Comparison of ENCODE assay signal across 1 cellular context in the genomic region with DNA sequence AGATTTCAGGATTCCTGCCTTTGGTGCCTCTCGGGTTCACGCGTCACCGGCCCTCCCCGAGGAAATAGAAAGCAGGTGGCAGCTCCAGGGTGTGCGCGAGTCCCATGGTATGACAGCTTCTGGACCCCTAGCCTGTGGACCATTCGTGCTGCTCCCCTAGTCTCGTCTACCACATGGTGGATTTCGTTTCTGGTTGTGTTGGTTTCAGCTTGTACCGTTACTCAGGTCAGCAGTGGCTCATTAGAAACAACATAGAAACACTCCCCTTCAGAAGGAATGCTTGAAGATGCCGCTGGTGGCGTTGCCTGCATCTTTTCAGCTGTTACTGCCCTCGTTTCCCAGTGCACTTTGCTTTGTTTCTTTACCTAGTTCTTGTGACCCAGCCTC.
TF ChIP-seq lines count a peak whose summit lies in the region.

No MANE protein-coding gene starts in this region.

TF ChIP-seq in HepG2, 621 proteins besides CTCF, POLR2A, EP300 and RAD21 (continued from another document and continues in another):
- TF ChIP-seq ATF5 (CRISPR knock-in tag; IDR thresholded peaks at IDR 0.05; ENCODE audit: low read depth) (no peak), NFYB (CRISPR knock-in tag; IDR thresholded peaks at IDR 0.05) (no peak), ZNF543 (CRISPR knock-in tag; IDR thresholded peaks at IDR 0.05) (no peak), ELF1 (CRISPR knock-in tag; IDR thresholded peaks at IDR 0.05) (no peak), HOXA9 (CRISPR knock-in tag; IDR thresholded peaks at IDR 0.05; ENCODE audit: borderline replicate concordance) (no peak), EZH2 (conservative IDR thresholded peaks at IDR 0.05; ENCODE audit: low read depth, low read length) (no peak), RBFOX2 (IDR thresholded peaks at IDR 0.05; ENCODE audit: low read depth, low read length) (no peak), ZNF337 (CRISPR knock-in tag; IDR thresholded peaks at IDR 0.05; ENCODE audit: borderline replicate concordance, low read depth) (peak; percentile 73; the same call in 1 of the 2 replicates), DNMT1 (CRISPR knock-in tag; IDR thresholded peaks at IDR 0.05) (no peak), POLR2AphosphoS5 (IDR thresholded peaks at IDR 0.05; ENCODE audit: low read depth, low read length) (no peak), ZUFSP (CRISPR knock-in tag; IDR thresholded peaks at IDR 0.05; ENCODE audit: borderline replicate concordance) (no peak), MAFF (IDR thresholded peaks at IDR 0.05; ENCODE audit: low read depth, low read length) (no peak), ARID4A (CRISPR knock-in tag; IDR thresholded peaks at IDR 0.05; ENCODE audit: borderline replicate concordance) (0 out of 2 replicates have a peak, but pooled peaks have one; percentile 11), ZNF20 (CRISPR knock-in tag; IDR thresholded peaks at IDR 0.05) (no peak), ZNF460 (CRISPR knock-in tag; IDR thresholded peaks at IDR 0.05; ENCODE audit: borderline replicate concordance) (no peak), RERE (CRISPR knock-in tag; IDR thresholded peaks at IDR 0.05; ENCODE audit: low read depth) (no peak), SAFB2 (CRISPR knock-in tag; IDR thresholded peaks at IDR 0.05; ENCODE audit: borderline replicate concordance, low read depth) (no peak), ZNF567 (CRISPR knock-in tag; IDR thresholded peaks at IDR 0.05; ENCODE audit: borderline replicate concordance) (no peak), NR2F6 (IDR thresholded peaks at IDR 0.05) (no peak), NR2F6 (CRISPR knock-in tag; IDR thresholded peaks at IDR 0.05) (no peak)
- TF ChIP-seq, protein P1, sequence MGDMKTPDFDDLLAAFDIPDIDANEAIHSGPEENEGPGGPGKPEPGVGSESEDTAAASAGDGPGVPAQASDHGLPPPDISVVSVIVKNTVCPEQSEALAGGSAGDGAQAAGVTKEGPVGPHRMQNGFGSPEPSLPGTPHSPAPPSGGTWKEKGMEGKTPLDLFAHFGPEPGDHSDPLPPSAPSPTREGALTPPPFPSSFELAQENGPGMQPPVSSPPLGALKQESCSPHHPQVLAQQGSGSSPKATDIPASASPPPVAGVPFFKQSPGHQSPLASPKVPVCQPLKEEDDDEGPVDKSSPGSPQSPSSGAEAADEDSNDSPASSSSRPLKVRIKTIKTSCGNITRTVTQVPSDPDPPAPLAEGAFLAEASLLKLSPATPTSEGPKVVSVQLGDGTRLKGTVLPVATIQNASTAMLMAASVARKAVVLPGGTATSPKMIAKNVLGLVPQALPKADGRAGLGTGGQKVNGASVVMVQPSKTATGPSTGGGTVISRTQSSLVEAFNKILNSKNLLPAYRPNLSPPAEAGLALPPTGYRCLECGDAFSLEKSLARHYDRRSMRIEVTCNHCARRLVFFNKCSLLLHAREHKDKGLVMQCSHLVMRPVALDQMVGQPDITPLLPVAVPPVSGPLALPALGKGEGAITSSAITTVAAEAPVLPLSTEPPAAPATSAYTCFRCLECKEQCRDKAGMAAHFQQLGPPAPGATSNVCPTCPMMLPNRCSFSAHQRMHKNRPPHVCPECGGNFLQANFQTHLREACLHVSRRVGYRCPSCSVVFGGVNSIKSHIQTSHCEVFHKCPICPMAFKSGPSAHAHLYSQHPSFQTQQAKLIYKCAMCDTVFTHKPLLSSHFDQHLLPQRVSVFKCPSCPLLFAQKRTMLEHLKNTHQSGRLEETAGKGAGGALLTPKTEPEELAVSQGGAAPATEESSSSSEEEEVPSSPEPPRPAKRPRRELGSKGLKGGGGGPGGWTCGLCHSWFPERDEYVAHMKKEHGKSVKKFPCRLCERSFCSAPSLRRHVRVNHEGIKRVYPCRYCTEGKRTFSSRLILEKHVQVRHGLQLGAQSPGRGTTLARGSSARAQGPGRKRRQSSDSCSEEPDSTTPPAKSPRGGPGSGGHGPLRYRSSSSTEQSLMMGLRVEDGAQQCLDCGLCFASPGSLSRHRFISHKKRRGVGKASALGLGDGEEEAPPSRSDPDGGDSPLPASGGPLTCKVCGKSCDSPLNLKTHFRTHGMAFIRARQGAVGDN (CRISPR knock-in tag; IDR thresholded peaks at IDR 0.05) = peak; percentile 44; the same call in 1 of the 2 replicates
- TF ChIP-seq, protein P2, sequence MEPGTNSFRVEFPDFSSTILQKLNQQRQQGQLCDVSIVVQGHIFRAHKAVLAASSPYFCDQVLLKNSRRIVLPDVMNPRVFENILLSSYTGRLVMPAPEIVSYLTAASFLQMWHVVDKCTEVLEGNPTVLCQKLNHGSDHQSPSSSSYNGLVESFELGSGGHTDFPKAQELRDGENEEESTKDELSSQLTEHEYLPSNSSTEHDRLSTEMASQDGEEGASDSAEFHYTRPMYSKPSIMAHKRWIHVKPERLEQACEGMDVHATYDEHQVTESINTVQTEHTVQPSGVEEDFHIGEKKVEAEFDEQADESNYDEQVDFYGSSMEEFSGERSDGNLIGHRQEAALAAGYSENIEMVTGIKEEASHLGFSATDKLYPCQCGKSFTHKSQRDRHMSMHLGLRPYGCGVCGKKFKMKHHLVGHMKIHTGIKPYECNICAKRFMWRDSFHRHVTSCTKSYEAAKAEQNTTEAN (CRISPR knock-in tag; conservative IDR thresholded peaks at IDR 0.05) = no peak
- TF ChIP-seq, protein P3, sequence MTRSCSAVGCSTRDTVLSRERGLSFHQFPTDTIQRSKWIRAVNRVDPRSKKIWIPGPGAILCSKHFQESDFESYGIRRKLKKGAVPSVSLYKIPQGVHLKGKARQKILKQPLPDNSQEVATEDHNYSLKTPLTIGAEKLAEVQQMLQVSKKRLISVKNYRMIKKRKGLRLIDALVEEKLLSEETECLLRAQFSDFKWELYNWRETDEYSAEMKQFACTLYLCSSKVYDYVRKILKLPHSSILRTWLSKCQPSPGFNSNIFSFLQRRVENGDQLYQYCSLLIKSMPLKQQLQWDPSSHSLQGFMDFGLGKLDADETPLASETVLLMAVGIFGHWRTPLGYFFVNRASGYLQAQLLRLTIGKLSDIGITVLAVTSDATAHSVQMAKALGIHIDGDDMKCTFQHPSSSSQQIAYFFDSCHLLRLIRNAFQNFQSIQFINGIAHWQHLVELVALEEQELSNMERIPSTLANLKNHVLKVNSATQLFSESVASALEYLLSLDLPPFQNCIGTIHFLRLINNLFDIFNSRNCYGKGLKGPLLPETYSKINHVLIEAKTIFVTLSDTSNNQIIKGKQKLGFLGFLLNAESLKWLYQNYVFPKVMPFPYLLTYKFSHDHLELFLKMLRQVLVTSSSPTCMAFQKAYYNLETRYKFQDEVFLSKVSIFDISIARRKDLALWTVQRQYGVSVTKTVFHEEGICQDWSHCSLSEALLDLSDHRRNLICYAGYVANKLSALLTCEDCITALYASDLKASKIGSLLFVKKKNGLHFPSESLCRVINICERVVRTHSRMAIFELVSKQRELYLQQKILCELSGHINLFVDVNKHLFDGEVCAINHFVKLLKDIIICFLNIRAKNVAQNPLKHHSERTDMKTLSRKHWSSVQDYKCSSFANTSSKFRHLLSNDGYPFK (CRISPR knock-in tag; IDR thresholded peaks at IDR 0.05; ENCODE audit: borderline replicate concordance) = no peak
- TF ChIP-seq, protein P4, sequence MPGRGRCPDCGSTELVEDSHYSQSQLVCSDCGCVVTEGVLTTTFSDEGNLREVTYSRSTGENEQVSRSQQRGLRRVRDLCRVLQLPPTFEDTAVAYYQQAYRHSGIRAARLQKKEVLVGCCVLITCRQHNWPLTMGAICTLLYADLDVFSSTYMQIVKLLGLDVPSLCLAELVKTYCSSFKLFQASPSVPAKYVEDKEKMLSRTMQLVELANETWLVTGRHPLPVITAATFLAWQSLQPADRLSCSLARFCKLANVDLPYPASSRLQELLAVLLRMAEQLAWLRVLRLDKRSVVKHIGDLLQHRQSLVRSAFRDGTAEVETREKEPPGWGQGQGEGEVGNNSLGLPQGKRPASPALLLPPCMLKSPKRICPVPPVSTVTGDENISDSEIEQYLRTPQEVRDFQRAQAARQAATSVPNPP (CRISPR knock-in tag; IDR thresholded peaks at IDR 0.05) = no peak
